In the genomic region with DNA sequence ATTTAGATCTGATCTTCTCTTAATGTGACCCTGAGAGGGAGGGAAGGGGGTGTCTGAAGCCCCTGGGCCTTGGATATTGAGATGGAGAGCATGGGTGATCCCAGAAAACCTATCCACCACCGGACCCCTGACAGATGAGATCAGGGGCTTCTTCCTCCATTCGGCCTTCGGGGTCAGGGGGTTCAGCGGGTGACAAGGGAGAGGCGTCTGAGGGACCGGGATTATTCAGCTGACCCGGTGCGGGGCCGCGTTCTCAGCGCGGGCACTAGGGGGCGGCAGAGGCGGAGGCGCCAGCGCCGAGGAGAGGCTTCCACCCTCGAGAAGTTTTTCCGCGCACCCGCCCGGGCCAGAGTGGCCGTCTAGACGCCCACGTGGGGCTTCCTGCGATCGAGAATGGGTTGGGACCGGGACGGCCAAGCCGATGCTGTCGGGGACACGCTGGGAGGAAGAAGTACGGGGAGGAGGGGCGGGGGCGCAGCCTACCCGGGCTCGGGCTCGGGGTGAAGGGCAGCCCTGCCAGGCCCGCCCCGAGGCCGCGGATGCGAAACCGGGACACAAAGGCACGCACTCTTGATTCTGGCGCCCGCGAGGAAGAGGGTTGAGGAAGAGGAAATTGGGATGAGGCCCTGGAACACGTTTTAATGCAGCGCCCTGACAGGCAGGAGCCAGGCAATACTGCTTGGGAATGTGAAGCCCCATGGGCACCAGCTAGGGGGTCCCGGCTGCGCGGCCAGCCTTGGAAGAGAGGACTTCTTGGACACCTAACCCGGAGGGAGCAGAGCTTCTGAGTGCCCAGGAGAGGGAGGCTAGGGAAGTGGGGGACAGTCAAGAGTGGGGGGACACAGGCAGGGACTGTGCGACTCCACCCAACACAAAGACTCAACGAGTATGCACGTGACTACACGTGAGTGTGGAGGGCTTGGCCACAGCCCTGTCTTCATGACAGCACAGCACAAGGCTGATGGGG, we compare ENCODE assay signal across 8 cellular contexts. TPM values are rescaled to one million over a fixed set of nuclear protein-coding genes. Genes with fewer than 3 reads are reported as not detected.
DNase-seq lines count a peak whose midpoint lies in the region; ATAC-seq and TF ChIP-seq lines count a peak whose summit lies in the region.

No MANE protein-coding gene starts in this region.

- H3K9me3 Mint-ChIP-seq in MCF 10A (ENCODE audit: unreplicated experiment): no peaks in the 10 kb centered on the region

- DNase-seq in BE2C (peak; percentile 83), NAMALWA (ENCODE audit: low spot score) (peak; percentile 71), MCF 10A (ENCODE audit: unreplicated experiment) (peak; percentile 62), iPS-NIHi11 (ENCODE audit: low spot score) (peak; percentile 95)

- no TSS peak for BruUV-seq in MCF 10A (replicated peaks; lab: Mats Ljungman, UMichigan)

- intact Hi-C loops in MCF 10A (cut with micrococcal nuclease): loop anchor here (1.0 to 5.0 kb wide), 2 partner anchors 39 to 87 kb away; no protein-coding TSS in a partner anchor

- peak overlapping the region; percentile 85 for H3K4me3 Mint-ChIP-seq in MCF 10A (ENCODE audit: unreplicated experiment)

- H3K4me1 Mint-ChIP-seq in MCF 10A (ENCODE audit: insufficient read depth, unreplicated experiment): peaks cover 12% of the 10 kb centered on the region

- H3K27ac ChIP-seq in VCaP: peak overlapping the region; percentile 56; the same call in 1 of the 2 replicates
- H3K27ac ChIP-seq in skeletal muscle tissue (ENCODE audit: low read depth, low read length): peak overlapping the region; percentile 56

- H3K27me3 Mint-ChIP-seq in MCF 10A (ENCODE audit: insufficient read depth, unreplicated experiment): peaks cover 12% of the 10 kb centered on the region

- POLR2A ChIA-PET in MCF 10A (lab: Yijun Ruan, JAX): interaction anchor here (0.7 to 2.0 kb wide), 6 partner anchors 36 to 110 kb away, joined by 3 to 8 read pairs (median 4); a partner anchor contains a TSS

- H3K4me3 ChIP-seq in BE2C (ENCODE audit: low read depth, low read length): peak overlapping the region; percentile 55
- H3K4me3 ChIP-seq in skeletal muscle tissue (ENCODE audit: low read length in 3 of 3): peak overlapping the region; percentile 63 to 67 (median 66)

- H3K36me3 ChIP-seq in BE2C (no peaks in the 10 kb centered on the region), skeletal muscle tissue (ENCODE audit: control insufficient read depth in 3 of 3, insufficient read depth in 3 of 3, low read length in 3 of 3) (no peaks in the 10 kb centered on the region)

- ATAC-seq in GM19324 (IDR thresholded peaks at IDR 0.05; ENCODE audit: low FRiP score, unreplicated experiment) (peak; percentile 45), HG02763 (IDR thresholded peaks at IDR 0.05; ENCODE audit: unreplicated experiment) (no peak)

- H3K9me3 ChIP-seq in BE2C (no peaks in the 10 kb centered on the region), skeletal muscle tissue (ENCODE audit: control insufficient read depth in 3 of 3, low read length in 3 of 3) (no peaks in the 10 kb centered on the region)

- H3K27me3 ChIP-seq in BE2C: no peaks in the 10 kb centered on the region
- no peaks in the 10 kb centered on the region for H3K27me3 ChIP-seq in skeletal muscle tissue (ENCODE audit: control insufficient read depth in 3 of 3, insufficient read depth in 3 of 3, low read length in 3 of 3)

- TF ChIP-seq CTCF in BE2C (IDR thresholded peaks at IDR 0.05; ENCODE audit: low read depth, low read length) (peak; percentile 86), VCaP (conservative IDR thresholded peaks at IDR 0.05) (peak; percentile 96), MCF 10A (IDR thresholded peaks at IDR 0.05; ENCODE audit: unreplicated experiment) (peak; percentile 93)

- CTCF ChIA-PET in MCF 10A (lab: Yijun Ruan, JAX): interaction anchor here (0.6 to 4.6 kb wide), 16 partner anchors 11 to 435 kb away, joined by 3 to 17 read pairs (median 4); no protein-coding TSS in a partner anchor

- H3K4me1 ChIP-seq in BE2C (no peaks in the 10 kb centered on the region), skeletal muscle tissue (ENCODE audit: control insufficient read depth in 3 of 3, insufficient read depth in 3 of 3, low read length in 3 of 3) (peaks cover 7 to 21% (median 20%) of the 10 kb centered on the region in 3 donors)

- H3K36me3 Mint-ChIP-seq in MCF 10A (ENCODE audit: insufficient read depth, unreplicated experiment): peaks cover 6% of the 10 kb centered on the region

- H3K27ac Mint-ChIP-seq in MCF 10A (ENCODE audit: low read depth, unreplicated experiment): peak overlapping the region; percentile 88

- H3K9ac ChIP-seq in skeletal muscle tissue (ENCODE audit: low read depth in 1 of 3, low read length in 3 of 3): peak overlapping the region; percentile 51 to 76 (median 74)

RNA-seq across cellular contexts. Expression of a gene that starts 30.6 kb away (rescaled TPM):
- 4.1 TPM for polyA plus RNA-seq in BE2C (2012; ENCODE audit: insufficient read depth, insufficient read length, low read depth)
- total RNA-seq in MCF 10A (2022) (0.91 and 1.5 TPM in 2 replicates), skeletal muscle tissue (28.7 TPM)

RNA-seq across cellular contexts. Expression of a gene that starts 38.8 kb away (rescaled TPM):
- 48.8 TPM for polyA plus RNA-seq in BE2C (2012; ENCODE audit: insufficient read depth, insufficient read length, low read depth)
- total RNA-seq in MCF 10A (2022) (29.6 and 35.1 TPM in 2 replicates), skeletal muscle tissue (17.7 TPM)

RNA-seq across cellular contexts. Expression of a gene that starts 39.0 kb away (rescaled TPM):
- polyA plus RNA-seq in BE2C (2012; ENCODE audit: insufficient read depth, insufficient read length, low read depth): 187 TPM
- total RNA-seq in MCF 10A (2022) (118 and 187 TPM in 2 replicates), skeletal muscle tissue (53.2 TPM)

RNA-seq across cellular contexts. Expression of a gene that starts 42.8 kb away (rescaled TPM):
- polyA plus RNA-seq in BE2C (2012; ENCODE audit: insufficient read depth, insufficient read length, low read depth): 9.9 TPM
- 26.4 and 26.6 TPM in 2 replicates for total RNA-seq in MCF 10A (2022)
- total RNA-seq in skeletal muscle tissue: 15.7 TPM

RNA-seq across cellular contexts. Expression of a gene that starts 46.7 kb away (rescaled TPM):
- 125 TPM for polyA plus RNA-seq in BE2C (2012; ENCODE audit: insufficient read depth, insufficient read length, low read depth)
- total RNA-seq in MCF 10A (2022) (45.4 and 48.3 TPM in 2 replicates), skeletal muscle tissue (20.4 TPM)

Comparison
In these comparisons a context has a peak if more than half of its experiments do, and no peak if none do; other contexts are left out.
1. RNA of a gene that starts 30.6 kb away (total RNA-seq): 28.7 TPM in skeletal muscle tissue (single experiment); 0.91 to 1.5 TPM in MCF 10A; every median in the first group is over 10 times any median in the second.
2. Peak in every context shown above with its lines, with median percentiles within 50 percentile points of each other: DNase-seq and CTCF ChIP-seq.